20 cellular contexts compared by ENCODE assay signal in genomic region chr16:5738586-5738985, GRCh38.
DNase-seq lines count a peak whose midpoint lies in the region; ATAC-seq, FAIRE-seq and TF ChIP-seq lines count a peak whose summit lies in the region.
"Had no signal": no experiment of that assay in that cellular context is flagged by ENCODE, and none has a peak within 500 bp of the region (broad histone marks: within the 10 kb centered on the region; RNA-seq: fewer than 3 reads in every experiment).

No MANE protein-coding gene starts in this region.

- intact Hi-C loops in left colon (cut with DNase I, micrococcal nuclease): no loop called here

- no peaks in the 10 kb centered on the region for H3K4me1 Mint-ChIP-seq in immature natural killer cell

- no peaks in the 10 kb centered on the region for H3K4me1 ChIP-seq in RWPE2 (ENCODE audit: insufficient read depth, poor library complexity, severe bottlenecking)
- H3K4me1 ChIP-seq: SJCRH30 had no signal

- H3K9me3 ChIP-seq in RWPE2 (ENCODE audit: severe bottlenecking): no peaks in the 10 kb centered on the region
- H3K9me3 ChIP-seq: BLaER1, SJCRH30 had no signal

- no peak for FAIRE-seq in urothelium cell line (lab: Jason Lieb, UNC)
- FAIRE-seq: H54 had no signal

- H3K4me3 Mint-ChIP-seq in immature natural killer cell: no peak overlapping the region
- H3K4me3 Mint-ChIP-seq: CD8-positive, alpha-beta T cell; HFFc6 had no signal

- H3K4me3 ChIP-seq in RWPE2 (ENCODE audit: severe bottlenecking): no peak overlapping the region
- H3K4me3 ChIP-seq: BLaER1, SJCRH30 had no signal

- H3K9me3 Mint-ChIP-seq in immature natural killer cell: peaks cover 0 to 10% (median 0%) of the 10 kb centered on the region in 6 donors
- H3K9me3 Mint-ChIP-seq: CD8-positive, alpha-beta T cell had no signal

- ATAC-seq in RWPE2 (ENCODE audit: low read depth): peak; percentile 64; the same call in 2 of the 3 replicates
- peak; percentile 48 for ATAC-seq in left colon
- no peak for ATAC-seq in HG03159 (IDR thresholded peaks at IDR 0.05; ENCODE audit: unreplicated experiment)
- ATAC-seq: CD8-positive, alpha-beta T cell had no signal

- H3K27me3 ChIP-seq in RWPE2 (ENCODE audit: insufficient read depth, poor library complexity, severe bottlenecking): no peaks in the 10 kb centered on the region
- H3K27me3 ChIP-seq: BLaER1, SJCRH30 had no signal

- H3K27ac Mint-ChIP-seq in immature natural killer cell: no peak overlapping the region
- H3K27ac Mint-ChIP-seq: CD8-positive, alpha-beta T cell; HFFc6 had no signal

- peaks cover 0 to 5% (median 0%) of the 10 kb centered on the region in 3 donors for H3K27me3 Mint-ChIP-seq in immature natural killer cell (ENCODE audit: low read depth in 3 of 3)

- no peaks in the 10 kb centered on the region for H3K36me3 ChIP-seq in RWPE2 (ENCODE audit: low read depth)
- H3K36me3 ChIP-seq: BLaER1, SJCRH30 had no signal

- no peak for TF ChIP-seq CTCF in RWPE2 (IDR thresholded peaks at IDR 0.05; ENCODE audit: poor library complexity, severe bottlenecking)

- DNase-seq in NCI-H2029 (lab: John Stamatoyannopoulos, UW) (peak; percentile 17), NCI-H2029 treated with DMSO at 0.1 percent for 48 hours (lab: John Stamatoyannopoulos, UW) (no peak), RWPE2 (ENCODE audit: low spot score) (no peak), left colon (no peak), urothelium cell line (ENCODE audit: low spot score) (peak; percentile 53), NCI-H446 (lab: John Stamatoyannopoulos, UW) (no peak), immature natural killer cell (no peak)
- DNase-seq: CD8-positive, alpha-beta T cell; HFFc6; NCI-H1048; NCI-H1436 treated with DMSO at 0.1 percent for 48 hours; NCI-H2107; NCI-H345; NCI-H526 treated with DMSO at 0.1 percent for 48 hours; OCI-M1; SJCRH30 had no signal

- no peaks in the 10 kb centered on the region for H3K36me3 Mint-ChIP-seq in immature natural killer cell
- H3K36me3 Mint-ChIP-seq: CD8-positive, alpha-beta T cell had no signal

- no peak overlapping the region for H3K27ac ChIP-seq in RWPE2 (ENCODE audit: poor library complexity, severe bottlenecking)
- H3K27ac ChIP-seq: BLaER1, KMS-11, SJCRH30 had no signal

Comparison
In these comparisons a context has a peak if more than half of its experiments do, and no peak if none do; other contexts are left out.
1. DNase-seq: peak in NCI-H2029 (single experiment) and urothelium cell line (single experiment); none in NCI-H2029 treated with DMSO at 0.1 percent for 48 hours (single experiment), RWPE2 (single experiment), left colon (0 of 2), NCI-H446 (0 of 2) and immature natural killer cell (0 of 3).